In the genomic region with DNA sequence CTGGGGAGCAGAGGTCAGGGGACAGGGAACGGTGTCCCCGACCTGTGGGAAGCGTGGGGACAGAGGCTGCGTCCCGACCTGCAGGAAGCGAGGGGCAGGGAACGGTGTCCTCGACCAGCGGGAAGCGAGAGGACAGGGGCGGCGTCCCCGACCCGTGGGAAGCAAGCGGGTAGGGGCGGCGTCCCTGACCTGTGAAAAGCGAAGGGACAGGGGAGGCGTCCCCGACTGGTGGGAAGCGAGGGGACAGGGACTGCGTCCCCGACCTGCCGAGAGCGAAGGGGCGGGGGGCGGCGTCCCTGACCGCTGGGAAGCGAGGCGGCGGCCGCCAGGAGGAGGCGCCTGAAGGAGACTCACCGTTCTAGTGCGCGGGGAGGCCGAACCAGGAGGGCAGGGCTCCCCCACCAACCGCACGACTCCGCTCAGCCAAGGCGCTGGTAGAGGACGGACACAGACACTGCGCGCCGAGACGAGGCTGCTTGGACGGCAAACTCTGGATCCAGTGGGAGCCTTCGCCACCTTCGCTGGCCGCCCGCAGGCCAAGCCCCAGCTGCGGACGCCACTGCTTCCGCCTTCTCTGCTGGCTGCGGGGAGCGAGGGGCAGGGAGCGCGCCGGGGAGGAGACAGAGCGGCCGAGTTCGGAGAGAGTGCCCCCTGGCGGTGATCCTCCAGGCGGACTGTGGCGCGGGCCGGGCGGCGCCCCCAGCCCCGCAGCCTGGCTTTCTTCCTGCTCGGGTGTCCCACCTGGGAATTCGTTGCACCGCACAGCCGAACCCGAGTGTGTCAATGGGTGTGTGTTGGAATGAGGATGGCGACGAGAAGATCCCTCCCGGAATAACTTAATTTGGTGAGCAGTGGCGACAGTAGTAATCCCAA, we compare ENCODE assay signal across 8 cellular contexts. TPM values are rescaled to one million over a fixed set of nuclear protein-coding genes. Genes with fewer than 3 reads are reported as not detected.
DNase-seq lines count a peak whose midpoint lies in the region; ATAC-seq, FAIRE-seq and TF ChIP-seq lines count a peak whose summit lies in the region.

A gene with protein sequence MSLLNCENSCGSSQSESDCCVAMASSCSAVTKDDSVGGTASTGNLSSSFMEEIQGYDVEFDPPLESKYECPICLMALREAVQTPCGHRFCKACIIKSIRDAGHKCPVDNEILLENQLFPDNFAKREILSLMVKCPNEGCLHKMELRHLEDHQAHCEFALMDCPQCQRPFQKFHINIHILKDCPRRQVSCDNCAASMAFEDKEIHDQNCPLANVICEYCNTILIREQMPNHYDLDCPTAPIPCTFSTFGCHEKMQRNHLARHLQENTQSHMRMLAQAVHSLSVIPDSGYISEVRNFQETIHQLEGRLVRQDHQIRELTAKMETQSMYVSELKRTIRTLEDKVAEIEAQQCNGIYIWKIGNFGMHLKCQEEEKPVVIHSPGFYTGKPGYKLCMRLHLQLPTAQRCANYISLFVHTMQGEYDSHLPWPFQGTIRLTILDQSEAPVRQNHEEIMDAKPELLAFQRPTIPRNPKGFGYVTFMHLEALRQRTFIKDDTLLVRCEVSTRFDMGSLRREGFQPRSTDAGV (minus strand): TSS at position 579 of the 873 bp plus-strand sequence. CDS start 8,757 bp downstream, outside the sequence.

- no peak for DNase-seq in AG04449 (ENCODE audit: low read depth, low spot score)
- DNase-seq in NCI-H2171 (lab: John Stamatoyannopoulos, UW) = peak; percentile 92
- DNase-seq in WTC11 (ENCODE audit: low spot score) = peak; percentile 89
- DNase-seq in bronchial epithelial cell (ENCODE audit: low read depth) = peak; percentile 57
- DNase-seq in inferior parietal cortex (ENCODE audit: extremely low spot score) = peak; percentile 87
- DNase-seq in stimulated activated CD4-positive, alpha-beta T cell treated with anti-CD3 and anti-CD28 coated beads, Interleukin-12 subunit alpha, Interleukin-12 subunit beta, amount 100 ng/mL, for 24 hours (ENCODE audit: low read depth in 2 of 2) = peak; percentile 81 to 91

- POLR2A ChIA-PET in AG04449 (lab: Yijun Ruan, JAX) = interaction anchor here (1.0 kb wide), 1 partner anchor 84 kb away, joined by 3 read pairs; a partner anchor contains a TSS
- POLR2A ChIA-PET in WTC11 (lab: Charles Lee) = interaction anchor here (0.7 kb wide), 1 partner anchor 11 kb away, joined by 4 read pairs; no protein-coding TSS in a partner anchor

- H3K4me3 ChIP-seq in AG04449 (ENCODE audit: low read depth, low read length) (peak within 1 kb of the TSS; percentile 99), bronchial epithelial cell (ENCODE audit: low read depth, low read length) (peak within 1 kb of the TSS; percentile 84)

- H3K27me3 ChIP-seq in bronchial epithelial cell (ENCODE audit: control insufficient read depth, insufficient read depth, low read length) = no peaks in the 10 kb centered on the region

- peaks cover 5% of the 10 kb centered on the region; the same call in 1 of the 2 replicates for H3K36me3 Mint-ChIP-seq in WTC11

- H3K4me1 Mint-ChIP-seq in WTC11 = peaks cover 11% of the 10 kb centered on the region

- CTCF ChIA-PET in AG04449 (lab: Yijun Ruan, JAX) (interaction anchor here (0.7 to 2.9 kb wide), 17 partner anchors 9 to 217 kb away, joined by 3 to 20 read pairs (median 3); no protein-coding TSS in a partner anchor), WTC11 (lab: Charles Lee) (interaction anchor here (0.5 to 2.5 kb wide), 9 partner anchors 9 to 1194 kb away, joined by 3 to 8 read pairs (median 4); no protein-coding TSS in a partner anchor)

- TF ChIP-seq CTCF in AG04449 (IDR thresholded peaks at IDR 0.05; ENCODE audit: insufficient read depth, low read length, missing control alignments) (peak; percentile 98), WTC11 (IDR thresholded peaks at IDR 0.05) (peak; percentile 93), bronchial epithelial cell (IDR thresholded peaks at IDR 0.05; ENCODE audit: insufficient read depth, low read length, severe bottlenecking) (peak; percentile 97)

- ATAC-seq in GM18858 (IDR thresholded peaks at IDR 0.05; ENCODE audit: unreplicated experiment) = peak; percentile 93
- peak; percentile 98 for ATAC-seq in HG03066 (IDR thresholded peaks at IDR 0.05; ENCODE audit: low read depth, unreplicated experiment)
- peak; percentile 92 for ATAC-seq in WTC11

- no peak within 1 kb of the TSS for H3K27ac Mint-ChIP-seq in WTC11

- peaks cover 39% of the 10 kb centered on the region for H3K27me3 Mint-ChIP-seq in WTC11 (ENCODE audit: low read depth)

- no peaks in the 10 kb centered on the region for H3K36me3 ChIP-seq in bronchial epithelial cell (ENCODE audit: control insufficient read depth, insufficient read depth, low read length)

- H3K4me3 Mint-ChIP-seq in WTC11 = peak within 1 kb of the TSS; percentile 96

- FAIRE-seq in bronchial epithelial cell (lab: Jason Lieb, UNC) = no peak

- peaks cover 28% of the 10 kb centered on the region for H3K9me3 Mint-ChIP-seq in WTC11

TF ChIP-seq in WTC11, 78 proteins besides CTCF, POLR2A, EP300 and RAD21 (continues in another document):
- 0 out of 2 replicates have a peak, but pooled peaks have one; percentile 43 for TF ChIP-seq ZNF317 (CRISPR knock-in tag; IDR thresholded peaks at IDR 0.05; ENCODE audit: borderline replicate concordance, low read depth)
- TF ChIP-seq, protein P1, sequence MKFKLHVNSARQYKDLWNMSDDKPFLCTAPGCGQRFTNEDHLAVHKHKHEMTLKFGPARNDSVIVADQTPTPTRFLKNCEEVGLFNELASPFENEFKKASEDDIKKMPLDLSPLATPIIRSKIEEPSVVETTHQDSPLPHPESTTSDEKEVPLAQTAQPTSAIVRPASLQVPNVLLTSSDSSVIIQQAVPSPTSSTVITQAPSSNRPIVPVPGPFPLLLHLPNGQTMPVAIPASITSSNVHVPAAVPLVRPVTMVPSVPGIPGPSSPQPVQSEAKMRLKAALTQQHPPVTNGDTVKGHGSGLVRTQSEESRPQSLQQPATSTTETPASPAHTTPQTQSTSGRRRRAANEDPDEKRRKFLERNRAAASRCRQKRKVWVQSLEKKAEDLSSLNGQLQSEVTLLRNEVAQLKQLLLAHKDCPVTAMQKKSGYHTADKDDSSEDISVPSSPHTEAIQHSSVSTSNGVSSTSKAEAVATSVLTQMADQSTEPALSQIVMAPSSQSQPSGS (CRISPR knock-in tag; IDR thresholded peaks at IDR 0.05; ENCODE audit: borderline replicate concordance, low read depth) = no peak
- TF ChIP-seq ZNF396 (CRISPR knock-in tag; IDR thresholded peaks at IDR 0.05; ENCODE audit: borderline replicate concordance) = no peak
- TF ChIP-seq ZNF416 (CRISPR knock-in tag; IDR thresholded peaks at IDR 0.05) = no peak
- TF ChIP-seq CREM (CRISPR knock-in tag; IDR thresholded peaks at IDR 0.05) = 0 out of 2 replicates have a peak, but pooled peaks have one; percentile 54
- TF ChIP-seq, protein P2, sequence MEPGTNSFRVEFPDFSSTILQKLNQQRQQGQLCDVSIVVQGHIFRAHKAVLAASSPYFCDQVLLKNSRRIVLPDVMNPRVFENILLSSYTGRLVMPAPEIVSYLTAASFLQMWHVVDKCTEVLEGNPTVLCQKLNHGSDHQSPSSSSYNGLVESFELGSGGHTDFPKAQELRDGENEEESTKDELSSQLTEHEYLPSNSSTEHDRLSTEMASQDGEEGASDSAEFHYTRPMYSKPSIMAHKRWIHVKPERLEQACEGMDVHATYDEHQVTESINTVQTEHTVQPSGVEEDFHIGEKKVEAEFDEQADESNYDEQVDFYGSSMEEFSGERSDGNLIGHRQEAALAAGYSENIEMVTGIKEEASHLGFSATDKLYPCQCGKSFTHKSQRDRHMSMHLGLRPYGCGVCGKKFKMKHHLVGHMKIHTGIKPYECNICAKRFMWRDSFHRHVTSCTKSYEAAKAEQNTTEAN (CRISPR knock-in tag; IDR thresholded peaks at IDR 0.05) = peak; percentile 86; the same call in 1 of the 2 replicates
- peak; percentile 71; the same call in 1 of the 2 replicates for TF ChIP-seq MYBL2 (CRISPR knock-in tag; IDR thresholded peaks at IDR 0.05)
- TF ChIP-seq, protein P3, sequence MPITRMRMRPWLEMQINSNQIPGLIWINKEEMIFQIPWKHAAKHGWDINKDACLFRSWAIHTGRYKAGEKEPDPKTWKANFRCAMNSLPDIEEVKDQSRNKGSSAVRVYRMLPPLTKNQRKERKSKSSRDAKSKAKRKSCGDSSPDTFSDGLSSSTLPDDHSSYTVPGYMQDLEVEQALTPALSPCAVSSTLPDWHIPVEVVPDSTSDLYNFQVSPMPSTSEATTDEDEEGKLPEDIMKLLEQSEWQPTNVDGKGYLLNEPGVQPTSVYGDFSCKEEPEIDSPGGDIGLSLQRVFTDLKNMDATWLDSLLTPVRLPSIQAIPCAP (CRISPR knock-in tag; IDR thresholded peaks at IDR 0.05) = 0 out of 2 replicates have a peak, but pooled peaks have one; percentile 35
- peak; percentile 82 for TF ChIP-seq ETV6 (CRISPR knock-in tag; IDR thresholded peaks at IDR 0.05)
- TF ChIP-seq ESRRA (CRISPR knock-in tag; IDR thresholded peaks at IDR 0.05; ENCODE audit: borderline replicate concordance) = peak; percentile 72; the same call in 1 of the 2 replicates
- TF ChIP-seq, protein P4, sequence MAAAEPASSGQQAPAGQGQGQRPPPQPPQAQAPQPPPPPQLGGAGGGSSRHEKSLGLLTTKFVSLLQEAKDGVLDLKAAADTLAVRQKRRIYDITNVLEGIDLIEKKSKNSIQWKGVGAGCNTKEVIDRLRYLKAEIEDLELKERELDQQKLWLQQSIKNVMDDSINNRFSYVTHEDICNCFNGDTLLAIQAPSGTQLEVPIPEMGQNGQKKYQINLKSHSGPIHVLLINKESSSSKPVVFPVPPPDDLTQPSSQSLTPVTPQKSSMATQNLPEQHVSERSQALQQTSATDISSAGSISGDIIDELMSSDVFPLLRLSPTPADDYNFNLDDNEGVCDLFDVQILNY (CRISPR knock-in tag; IDR thresholded peaks at IDR 0.05) = 0 out of 2 replicates have a peak, but pooled peaks have one; percentile 47
- TF ChIP-seq, protein P5, sequence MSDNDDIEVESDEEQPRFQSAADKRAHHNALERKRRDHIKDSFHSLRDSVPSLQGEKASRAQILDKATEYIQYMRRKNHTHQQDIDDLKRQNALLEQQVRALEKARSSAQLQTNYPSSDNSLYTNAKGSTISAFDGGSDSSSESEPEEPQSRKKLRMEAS (CRISPR knock-in tag; IDR thresholded peaks at IDR 0.05) = peak; percentile 49

RNA-seq across cellular contexts. Expression of the gene that starts here (rescaled TPM):
- total RNA-seq in WTC11 (2021) (5.2 to 6.6 TPM (median 5.9 TPM) in 3 replicates), bronchial epithelial cell (6.1 and 6.9 TPM in 2 replicates)
